In the genomic region with DNA sequence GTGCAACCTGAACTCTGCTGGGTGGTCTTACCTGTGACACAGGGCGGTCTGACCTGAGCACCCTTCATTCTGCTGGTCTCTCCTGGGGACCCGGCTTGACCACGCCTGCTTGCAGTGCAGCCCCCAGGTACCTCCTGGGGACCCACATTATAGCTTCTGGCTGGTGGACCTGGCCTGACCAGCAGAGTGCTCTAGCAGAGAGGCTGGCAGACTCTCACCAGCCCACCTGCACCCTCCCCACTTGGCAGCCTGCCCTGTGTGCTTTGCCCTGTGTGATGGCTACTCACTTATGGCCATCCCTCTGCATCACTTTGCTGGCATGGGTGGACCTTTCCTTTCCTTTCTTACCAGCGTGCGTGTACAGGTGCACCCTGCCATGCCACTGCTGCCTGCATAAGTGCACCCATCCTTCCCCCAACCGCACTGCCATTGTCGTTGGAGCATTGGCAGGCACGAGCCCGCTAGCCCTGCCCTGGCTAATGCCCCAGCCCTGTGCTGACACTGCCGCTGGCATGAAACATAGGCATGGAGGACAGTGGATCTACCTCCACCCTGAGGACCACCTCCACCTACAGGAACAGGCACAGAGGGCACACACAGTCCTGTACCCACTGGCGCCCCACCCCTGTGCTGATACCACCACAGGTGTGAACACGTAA, we compare ENCODE assay signal across 31 cellular contexts.
"Had no signal": no experiment of that assay in that cellular context is flagged by ENCODE, and none has a peak within 500 bp of the region (broad histone marks: within the 10 kb centered on the region; RNA-seq: fewer than 3 reads in every experiment).

No MANE protein-coding gene starts in this region.

- H3K27ac ChIP-seq: brain microvascular endothelial cell, coronary artery, dorsolateral prefrontal cortex, esophagus muscularis mucosa, foreskin keratinocyte, gastrocnemius medialis, WERI-Rb-1 had no signal

- H3K27me3 Mint-ChIP-seq: activated CD8-positive, alpha-beta T cell treated with anti-CD3 and anti-CD28 coated beads for 36 hours; activated naive CD8-positive, alpha-beta T cell; activated T-helper 17 cell treated with anti-CD3 and anti-CD28 coated beads, Interleukin-2, amount 50 U/mL, for 72 hours; central memory CD8-positive, alpha-beta T cell; dendritic cell treated with granulocyte-macrophage colony-stimulating factor and Interleukin-4, amounts not matched to agents 40 ng/mL and 50 ng/mL, for 4 days; T-helper 17 cell had no signal

- H3K4me1 ChIP-seq: esophagus muscularis mucosa, gastrocnemius medialis had no signal

- H3K4me1 Mint-ChIP-seq: activated B cell treated with CpG ODN at 0.5 μM for 24 hours; activated T-helper 17 cell treated with anti-CD3 and anti-CD28 coated beads, Interleukin-2, amount 50 U/mL, for 72 hours; central memory CD8-positive, alpha-beta T cell had no signal

- H3K4me3 Mint-ChIP-seq: activated B cell treated with CpG ODN at 0.5 μM for 24 hours; activated CD8-positive, alpha-beta T cell treated with anti-CD3 and anti-CD28 coated beads for 36 hours; activated naive CD8-positive, alpha-beta T cell; activated T-cell treated with anti-CD3 and anti-CD28 coated beads, Interleukin-2, amount 50 U/mL, for 4 hours; activated T-helper 17 cell treated with anti-CD3 and anti-CD28 coated beads, Interleukin-2, amount 50 U/mL, for 72 hours; central memory CD8-positive, alpha-beta T cell; dendritic cell treated with granulocyte-macrophage colony-stimulating factor and Interleukin-4, amounts not matched to agents 40 ng/mL and 50 ng/mL, for 4 days; T-helper 17 cell; T-helper 2 cell treated with Interferon-gamma antibody and Interleukin-4, amounts not matched to agents 5 μg/mL and 100 μg/mL, for 36 hours had no signal

- H3K36me3 ChIP-seq: brain microvascular endothelial cell, esophagus muscularis mucosa, gastrocnemius medialis, WERI-Rb-1 had no signal

- H3K4me3 ChIP-seq: coronary artery, dorsolateral prefrontal cortex, esophagus muscularis mucosa, gastrocnemius medialis had no signal

- H3K27me3 ChIP-seq: brain microvascular endothelial cell, dorsolateral prefrontal cortex, esophagus muscularis mucosa, foreskin keratinocyte, gastrocnemius medialis had no signal

- ATAC-seq: activated CD4-positive, CD25-positive, alpha-beta regulatory T cell treated with anti-CD3 and anti-CD28 coated beads, Interleukin-2, amount 50 U/mL, for 24 hours; activated CD8-positive, alpha-beta T cell treated with anti-CD3 and anti-CD28 coated beads for 36 hours; activated T-cell treated with anti-CD3 and anti-CD28 coated beads, Interleukin-2, amount 50 U/mL, for 4 hours; activated T-helper 17 cell treated with anti-CD3 and anti-CD28 coated beads, Interleukin-2, amount 50 U/mL, for 72 hours; foreskin keratinocyte; gastrocnemius medialis; T-helper 17 cell had no signal

- H3K9me3 Mint-ChIP-seq: central memory CD8-positive, alpha-beta T cell; T-helper 2 cell treated with Interferon-gamma antibody and Interleukin-4, amounts not matched to agents 5 μg/mL and 100 μg/mL, for 36 hours had no signal

- DNase-seq: activated B cell treated with CpG ODN at 0.5 μM for 24 hours; activated CD4-positive, alpha-beta T cell treated with anti-CD3 and anti-CD28 coated beads for 48 hours; activated CD4-positive, alpha-beta T cell treated with anti-CD3 and anti-CD28 coated beads, Interleukin-2, amount 50 U/mL, for 1 hour; activated CD4-positive, alpha-beta T cell treated with anti-CD3 and anti-CD28 coated beads, Interleukin-2, amount 50 U/mL, for 48 hours; activated CD8-positive, alpha-beta memory T cell treated with anti-CD3 and anti-CD28 coated beads for 24 hours; activated CD8-positive, alpha-beta T cell treated with anti-CD3 and anti-CD28 coated beads for 36 hours; activated effector memory CD4-positive, alpha-beta T cell treated with Interleukin-2 at 50 U/mL for 16 hours; activated gamma-delta T cell treated with Interleukin-2 at 50 U/mL for 16 hours; activated naive CD4-positive, alpha-beta T cell treated with anti-CD3 and anti-CD28 coated beads, Interleukin-2, amount 50 U/mL, for 16 hours; activated naive CD4-positive, alpha-beta T cell treated with Interleukin-2 at 50 U/mL for 16 hours; activated T-cell treated with anti-CD3 and anti-CD28 coated beads, Interleukin-2, amount 50 U/mL, for 4 hours; amniotic stem cell; anterior cingulate cortex; brain microvascular endothelial cell; dorsolateral prefrontal cortex; effector memory CD4-positive, alpha-beta T cell; erythroblast; foreskin keratinocyte; gastrocnemius medialis; T-helper 1 cell; T-helper 17 cell; T1000; WERI-Rb-1 had no signal

- H3K9me3 ChIP-seq: esophagus muscularis mucosa, gastrocnemius medialis had no signal

- H3K27ac Mint-ChIP-seq: activated B cell treated with CpG ODN at 0.5 μM for 24 hours; activated CD8-positive, alpha-beta T cell treated with anti-CD3 and anti-CD28 coated beads for 36 hours; activated naive CD8-positive, alpha-beta T cell; activated T-helper 17 cell treated with anti-CD3 and anti-CD28 coated beads, Interleukin-2, amount 50 U/mL, for 72 hours; dendritic cell treated with granulocyte-macrophage colony-stimulating factor and Interleukin-4, amounts not matched to agents 40 ng/mL and 50 ng/mL, for 4 days; T-helper 17 cell; T-helper 2 cell treated with Interferon-gamma antibody and Interleukin-4, amounts not matched to agents 5 μg/mL and 100 μg/mL, for 36 hours had no signal
